1 cellular context compared by ENCODE assay signal in genomic region chr18:63409301-63409700, GRCh38.
TF ChIP-seq lines count a peak whose summit lies in the region.

No MANE protein-coding gene starts in this region.

TF ChIP-seq in GM23338, 12 proteins besides CTCF, POLR2A, EP300 and RAD21 (continued from another document):
- no peak for TF ChIP-seq ZNF462 (CRISPR knock-in tag; IDR thresholded peaks at IDR 0.05)
- TF ChIP-seq EZH2phosphoT487 (IDR thresholded peaks at IDR 0.05; ENCODE audit: unreplicated experiment) = no peak
- TF ChIP-seq NANOG (IDR thresholded peaks at IDR 0.05; ENCODE audit: borderline replicate concordance) = no peak
- TF ChIP-seq ZNF331 (CRISPR knock-in tag; IDR thresholded peaks at IDR 0.05; ENCODE audit: low read depth) = no peak
- TF ChIP-seq REST (IDR thresholded peaks at IDR 0.05; ENCODE audit: unreplicated experiment) = no peak
- TF ChIP-seq POLR2AphosphoS5 (IDR thresholded peaks at IDR 0.05; ENCODE audit: low read depth) = no peak
- no peak for TF ChIP-seq ETS1 (IDR thresholded peaks at IDR 0.05)
- TF ChIP-seq JUNB (IDR thresholded peaks at IDR 0.05; ENCODE audit: unreplicated experiment) = no peak
- no peak for TF ChIP-seq STAT1 (IDR thresholded peaks at IDR 0.05; ENCODE audit: unreplicated experiment)
